In genomic region chr5:143316844-143317631, GRCh38 we compare ENCODE assay signal across 13 cellular contexts.
DNase-seq lines count a peak whose midpoint lies in the region; ATAC-seq, FAIRE-seq and TF ChIP-seq lines count a peak whose summit lies in the region.
"Had no signal": no experiment of that assay in that cellular context is flagged by ENCODE, and none has a peak within 500 bp of the region (broad histone marks: within the 10 kb centered on the region; RNA-seq: fewer than 3 reads in every experiment).

No MANE protein-coding gene starts in this region.

- TF ChIP-seq RAD21 in liver (IDR thresholded peaks at IDR 0.05) (peak in 1 of 2 donors; percentile 30), HepG2 (CRISPR knock-in tag; IDR thresholded peaks at IDR 0.05) (no peak)

- no peak overlapping the region for H3K9ac ChIP-seq in liver (ENCODE audit: low read depth in 1 of 2, low read length in 2 of 2)
- H3K9ac ChIP-seq in HepG2 (ENCODE audit: insufficient read depth, low read depth, low read length) = no peak overlapping the region
- H3K9ac ChIP-seq in fibroblast of lung (ENCODE audit: insufficient read depth, low read length) = no peak overlapping the region
- peak overlapping the region in 1 of 5 donors; percentile 5 for H3K9ac ChIP-seq in subcutaneous abdominal adipose tissue (ENCODE audit: low read length in 5 of 5)

- ATAC-seq in HepG2 = no peak
- ATAC-seq in HG02642 (IDR thresholded peaks at IDR 0.05; ENCODE audit: poor library complexity, unreplicated experiment) = no peak

- BruUV-seq in HepG2 (replicated peaks; lab: Mats Ljungman, UMichigan) = no TSS peak

- no peak for TF ChIP-seq POLR2A in HepG2 (IDR thresholded peaks at IDR 0.05; ENCODE audit: insufficient read depth in 1 of 2, low read depth in 2 of 2, low read length in 2 of 2)

- DNase-seq in HepG2 (ENCODE audit: low spot score) = no peak
- DNase-seq in SJSA1 (ENCODE audit: low read depth in 1 of 2, low spot score in 2 of 2) = no peak
- peak; percentile 39 to 58 for DNase-seq in fibroblast of lung (ENCODE audit: low read depth in 2 of 2)
- DNase-seq in cortex of kidney (lab: John Stamatoyannopoulos, UW) = no peak
- no peak for DNase-seq in NOMO-1 treated with DMSO at 0.1 percent for 48 hours (lab: John Stamatoyannopoulos, UW; ENCODE audit: unreplicated experiment)
- DNase-seq: activated CD4-positive, alpha-beta memory T cell treated with anti-CD3 and anti-CD28 coated beads for 36 hours; activated gamma-delta T cell; T-helper 9 cell had no signal

- WGBS in liver = 45% methylated on average over 4 of the region's 4 CpGs
- WGBS in HepG2 (ENCODE audit: low lambda C conversion rate) = 91% methylated on average over 4 of the region's 4 CpGs

- FAIRE-seq in HepG2 (lab: Jason Lieb, UNC) = no peak
- FAIRE-seq: RCC 7860 had no signal

- TF ChIP-seq EP300 in HepG2 (IDR thresholded peaks at IDR 0.05; ENCODE audit: low read depth in 2 of 2, low read length in 2 of 2) = no peak
- no peak for TF ChIP-seq EP300 in HepG2 (CRISPR knock-in tag; IDR thresholded peaks at IDR 0.05; ENCODE audit: borderline replicate concordance)

- H3K4me3 ChIP-seq in liver (ENCODE audit: low read depth in 1 of 3, low read length in 3 of 3) (no peak overlapping the region), HepG2 (replicated peaks in 1 of 3; ENCODE audit: insufficient read depth in 1 of 3, low read depth in 2 of 3, low read length in 3 of 3) (no peak overlapping the region), SJSA1 (no peak overlapping the region), fibroblast of lung (replicated peaks in 1 of 4; ENCODE audit: control extremely low read depth in 1 of 4, insufficient read depth in 1 of 4, low read depth in 3 of 4, low read length in 4 of 4) (no peak overlapping the region), subcutaneous abdominal adipose tissue (ENCODE audit: low read depth in 1 of 5, low read length in 5 of 5) (no peak overlapping the region)
- H3K4me3 ChIP-seq: cardiac muscle cell had no signal

- in situ Hi-C loops in HepG2 (cut with HindIII; ENCODE audit: extremely low pct_ligation_motif_present, low pct_unique_long_range_greater_than_20kb) = no loop called here

- H3K36me3 ChIP-seq in liver (ENCODE audit: control insufficient read depth in 4 of 4, insufficient read depth in 3 of 4, low read depth in 1 of 4, low read length in 3 of 4) (peaks cover 0 to 14% (median 7%) of the 10 kb centered on the region in 4 donors), HepG2 (replicated peaks in 1 of 2; ENCODE audit: control insufficient read depth in 1 of 2, insufficient read depth in 2 of 2, low read length in 2 of 2) (peaks cover 4 to 13% of the 10 kb centered on the region in 2 experiments; a peak in 4 of 5 replicates), SJSA1 (peaks cover 46% of the 10 kb centered on the region), fibroblast of lung (ENCODE audit: control insufficient read depth, insufficient read depth, low read length) (peaks cover 5% of the 10 kb centered on the region), subcutaneous abdominal adipose tissue (ENCODE audit: control insufficient read depth in 5 of 5, insufficient read depth in 5 of 5, low read length in 5 of 5) (peaks cover 11 to 15% (median 12%) of the 10 kb centered on the region in 5 donors)
- H3K36me3 ChIP-seq: cardiac muscle cell had no signal

- POLR2A ChIA-PET in HepG2 (lab: Yijun Ruan, JAX) = no interaction called here

- H4K20me1 ChIP-seq in HepG2 (ENCODE audit: insufficient read depth, low read length) (no peaks in the 10 kb centered on the region), fibroblast of lung (ENCODE audit: control insufficient read depth, extremely low read depth, insufficient read depth, low read length) (no peaks in the 10 kb centered on the region)

- TF ChIP-seq CTCF in liver (IDR thresholded peaks at IDR 0.05; ENCODE audit: low read depth, low read length, missing input control) (no peak), HepG2 (CRISPR knock-in tag; IDR thresholded peaks at IDR 0.05) (no peak), fibroblast of lung (conservative IDR thresholded peaks at IDR 0.05 in 1 of 2, IDR thresholded peaks at IDR 0.05 in 1 of 2; ENCODE audit: low read depth in 1 of 2, low read length in 2 of 2) (no peak)

- H3K27ac ChIP-seq in liver (ENCODE audit: low read depth in 1 of 2, low read length in 2 of 2) (peak overlapping the region in 1 of 2 donors; percentile 45), HepG2 (ENCODE audit: extremely low read length, insufficient read depth, low read length) (no peak overlapping the region), SJSA1 (peak overlapping the region; percentile 86), fibroblast of lung (ENCODE audit: insufficient read depth, low read length) (no peak overlapping the region), subcutaneous abdominal adipose tissue (ENCODE audit: low read depth, low read length) (peak overlapping the region; percentile 76)
- H3K27ac ChIP-seq: cardiac muscle cell had no signal

- H3K9me3 ChIP-seq in liver (ENCODE audit: control insufficient read depth in 4 of 4, low read length in 3 of 4) = no peaks in the 10 kb centered on the region
- H3K9me3 ChIP-seq in HepG2 (ENCODE audit: low read length) = no peaks in the 10 kb centered on the region
- H3K9me3 ChIP-seq in SJSA1 (replicated peaks) = no peaks in the 10 kb centered on the region
- no peaks in the 10 kb centered on the region for H3K9me3 ChIP-seq in fibroblast of lung (ENCODE audit: control insufficient read depth, insufficient read depth, low read depth, low read length)
- no peaks in the 10 kb centered on the region for H3K9me3 ChIP-seq in subcutaneous abdominal adipose tissue (ENCODE audit: control insufficient read depth in 5 of 5, low read length in 5 of 5)

- intact Hi-C loops in HepG2 (cut with micrococcal nuclease; ENCODE audit: unreplicated experiment) = no loop called here

- H3K4me2 ChIP-seq in HepG2 (ENCODE audit: low read depth, low read length) (no peak overlapping the region), fibroblast of lung (ENCODE audit: extremely low read depth, insufficient read depth, low read length) (no peak overlapping the region)

- H3K79me2 ChIP-seq in HepG2 (ENCODE audit: insufficient read depth, low read length) (no peaks in the 10 kb centered on the region), fibroblast of lung (ENCODE audit: control insufficient read depth, insufficient read depth, low read length) (peaks cover 89% of the 10 kb centered on the region)

- H3K4me1 ChIP-seq in liver (ENCODE audit: control insufficient read depth in 4 of 4, insufficient read depth in 4 of 4, low read length in 3 of 4) = peaks cover 4 to 28% (median 20%) of the 10 kb centered on the region in 4 donors
- H3K4me1 ChIP-seq in HepG2 (ENCODE audit: insufficient read depth, low read length) = no peaks in the 10 kb centered on the region
- H3K4me1 ChIP-seq in SJSA1 (replicated peaks) = peaks cover 79% of the 10 kb centered on the region
- H3K4me1 ChIP-seq in fibroblast of lung (ENCODE audit: control insufficient read depth, extremely low read depth, insufficient read depth, low read length) = peaks cover 19% of the 10 kb centered on the region
- peaks cover 2 to 56% (median 42%) of the 10 kb centered on the region in 5 donors for H3K4me1 ChIP-seq in subcutaneous abdominal adipose tissue (ENCODE audit: control insufficient read depth in 5 of 5, insufficient read depth in 5 of 5, low read length in 5 of 5)

- H2AFZ ChIP-seq in HepG2 (ENCODE audit: low read length) (no peak overlapping the region), fibroblast of lung (ENCODE audit: low read length) (no peak overlapping the region)

- CTCF ChIA-PET in HepG2 (lab: Yijun Ruan, JAX; ENCODE audit: low intra/inter-chr PET ratio, low total read pairs) = no interaction called here

- no peaks in the 10 kb centered on the region for H3K27me3 ChIP-seq in liver (ENCODE audit: control insufficient read depth in 4 of 4, insufficient read depth in 4 of 4, low read length in 3 of 4)
- H3K27me3 ChIP-seq in HepG2 (ENCODE audit: control insufficient read depth in 1 of 2, insufficient read depth in 2 of 2, low read length in 2 of 2) = no peaks in the 10 kb centered on the region
- no peaks in the 10 kb centered on the region for H3K27me3 ChIP-seq in SJSA1 (replicated peaks)
- no peaks in the 10 kb centered on the region for H3K27me3 ChIP-seq in fibroblast of lung (ENCODE audit: control insufficient read depth, insufficient read depth, low read length)
- H3K27me3 ChIP-seq in subcutaneous abdominal adipose tissue (ENCODE audit: control insufficient read depth in 5 of 5, insufficient read depth in 4 of 5, low read length in 5 of 5) = no peaks in the 10 kb centered on the region
- H3K27me3 ChIP-seq: cardiac muscle cell had no signal

TF ChIP-seq in liver, 16 proteins besides CTCF, POLR2A, EP300 and RAD21:
- TF ChIP-seq JUND (IDR thresholded peaks at IDR 0.05) = no peak
- TF ChIP-seq EGR1 (IDR thresholded peaks at IDR 0.05; ENCODE audit: low read depth in 2 of 2) = no peak
- TF ChIP-seq TAF1 (conservative IDR thresholded peaks at IDR 0.05) = no peak
- TF ChIP-seq HNF4A (conservative IDR thresholded peaks at IDR 0.05) = peak; percentile 11 to 17
- TF ChIP-seq SP1 (IDR thresholded peaks at IDR 0.05) = no peak
- no peak for TF ChIP-seq RXRA (IDR thresholded peaks at IDR 0.05)

TF ChIP-seq in HepG2, 621 proteins besides CTCF, POLR2A, EP300 and RAD21:
- TF ChIP-seq, protein P1, sequence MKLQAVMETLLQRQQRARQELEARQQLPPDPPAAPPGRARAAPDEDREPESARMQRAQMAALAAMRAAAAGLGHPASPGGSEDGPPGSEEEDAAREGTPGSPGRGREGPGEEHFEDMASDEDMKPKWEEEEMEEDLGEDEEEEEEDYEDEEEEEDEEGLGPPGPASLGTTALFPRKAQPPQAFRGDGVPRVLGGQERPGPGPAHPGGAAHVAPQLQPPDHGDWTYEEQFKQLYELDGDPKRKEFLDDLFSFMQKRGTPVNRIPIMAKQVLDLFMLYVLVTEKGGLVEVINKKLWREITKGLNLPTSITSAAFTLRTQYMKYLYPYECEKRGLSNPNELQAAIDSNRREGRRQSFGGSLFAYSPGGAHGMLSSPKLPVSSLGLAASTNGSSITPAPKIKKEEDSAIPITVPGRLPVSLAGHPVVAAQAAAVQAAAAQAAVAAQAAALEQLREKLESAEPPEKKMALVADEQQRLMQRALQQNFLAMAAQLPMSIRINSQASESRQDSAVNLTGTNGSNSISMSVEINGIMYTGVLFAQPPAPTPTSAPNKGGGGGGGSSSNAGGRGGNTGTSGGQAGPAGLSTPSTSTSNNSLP (IDR thresholded peaks at IDR 0.05; ENCODE audit: low read depth, low read length) = no peak
- TF ChIP-seq TCF7 (IDR thresholded peaks at IDR 0.05; ENCODE audit: low read depth) = no peak

Comparison
In these comparisons a context has a peak if more than half of its experiments do, and no peak if none do; other contexts are left out.
1. H3K27ac ChIP-seq: peak in SJSA1 (single experiment) and subcutaneous abdominal adipose tissue (single experiment); none in HepG2 (single experiment) and fibroblast of lung (single experiment).
2. DNase-seq: peak in fibroblast of lung (2 of 2); none in HepG2 (single experiment), SJSA1 (0 of 2), cortex of kidney (single experiment) and NOMO-1 treated with DMSO at 0.1 percent for 48 hours (single experiment).